26 cellular contexts compared by ENCODE assay signal in genomic region chr10:5299950-5300349, GRCh38.
"Had no signal": no experiment of that assay in that cellular context is flagged by ENCODE, and none has a peak within 500 bp of the region (broad histone marks: within the 10 kb centered on the region; RNA-seq: fewer than 3 reads in every experiment).

No MANE protein-coding gene starts in this region.

- ATAC-seq: esophagus mucosa; foreskin keratinocyte; gastroesophageal sphincter; left lung; lower lobe of right lung; naive thymus-derived CD8-positive, alpha-beta T cell; pancreas; right lobe of liver; stimulated activated naive B cell treated with anti-CD40 and anti-IgM and Interleukin-4, amounts not matched to agents 10 μg/mL and 1 μg/mL and 100 μg/mL, for 72 hours; stimulated activated naive CD8-positive, alpha-beta T cell treated with anti-CD3 and anti-CD28 coated beads, Interleukin-15, amount 100 ng/mL, for 72 hours; upper lobe of right lung had no signal

- H3K27ac ChIP-seq: dorsolateral prefrontal cortex, epithelial cell of prostate, foreskin keratinocyte, gastroesophageal sphincter, left lung, lower lobe of right lung, neutrophil, pancreas, right lobe of liver, suprapubic skin, transverse colon, upper lobe of right lung, uterus had no signal

- H3K4me1 ChIP-seq: foreskin keratinocyte, gastroesophageal sphincter, pancreas, right lobe of liver, transverse colon, upper lobe of right lung, uterus had no signal

- H3K27me3 Mint-ChIP-seq: naive thymus-derived CD8-positive, alpha-beta T cell; stimulated activated naive B cell treated with anti-CD40 and anti-IgM and Interleukin-4, amounts not matched to agents 10 μg/mL and 1 μg/mL and 100 μg/mL, for 72 hours; stimulated activated naive CD8-positive, alpha-beta T cell treated with anti-CD3 and anti-CD28 coated beads, Interleukin-15, amount 100 ng/mL, for 72 hours had no signal

- H3K4me3 Mint-ChIP-seq: endodermal cell; neural crest cell; stimulated activated naive B cell treated with anti-CD40 and anti-IgM and Interleukin-4, amounts not matched to agents 10 μg/mL and 1 μg/mL and 100 μg/mL, for 72 hours; stimulated activated naive CD8-positive, alpha-beta T cell treated with anti-CD3 and anti-CD28 coated beads, Interleukin-15, amount 100 ng/mL, for 72 hours had no signal

- H3K36me3 ChIP-seq: gastroesophageal sphincter, left lung, lower lobe of right lung, neutrophil, pancreas, right lobe of liver, suprapubic skin, transverse colon, upper lobe of right lung, uterus had no signal

- H3K4me3 ChIP-seq: dorsolateral prefrontal cortex, gastroesophageal sphincter, left lung, lower lobe of right lung, pancreas, right lobe of liver, suprapubic skin, transverse colon, upper lobe of right lung, uterus had no signal

- H3K9me3 ChIP-seq: neutrophil, pancreas, right lobe of liver, suprapubic skin, transverse colon, uterus had no signal

- DNase-seq: dorsolateral prefrontal cortex; effector CD8-positive, alpha-beta T cell; endodermal cell; foreskin keratinocyte; hypothalamus; kidney; left lung; lower lobe of right lung; naive thymus-derived CD8-positive, alpha-beta T cell; pancreas; retina; right lobe of liver; small intestine; stimulated activated CD4-positive, alpha-beta T cell treated with anti-CD3 and anti-CD28 coated beads, Interleukin-15, amount 100 ng/mL, for 24 hours; stimulated activated CD4-positive, alpha-beta T cell treated with anti-CD3 and anti-CD28 coated beads, Interleukin-2, amount 100 ng/mL, for 48 hours; stimulated activated naive B cell treated with anti-CD40 and anti-IgM and Interleukin-4, amounts not matched to agents 10 μg/mL and 1 μg/mL and 100 μg/mL, for 72 hours; stimulated activated naive CD8-positive, alpha-beta T cell treated with anti-CD3 and anti-CD28 coated beads, Interleukin-15, amount 100 ng/mL, for 72 hours; transverse colon; upper lobe of right lung; uterus had no signal

- H3K27me3 ChIP-seq: foreskin keratinocyte, left lung, neutrophil, pancreas, right lobe of liver, suprapubic skin, transverse colon, upper lobe of right lung, uterus had no signal

- H3K36me3 Mint-ChIP-seq: stimulated activated naive B cell treated with anti-CD40 and anti-IgM and Interleukin-4, amounts not matched to agents 10 μg/mL and 1 μg/mL and 100 μg/mL, for 72 hours had no signal

- H3K27ac Mint-ChIP-seq: endodermal cell; stimulated activated naive B cell treated with anti-CD40 and anti-IgM and Interleukin-4, amounts not matched to agents 10 μg/mL and 1 μg/mL and 100 μg/mL, for 72 hours had no signal

- H3K4me1 Mint-ChIP-seq: endodermal cell; neural crest cell; stimulated activated naive B cell treated with anti-CD40 and anti-IgM and Interleukin-4, amounts not matched to agents 10 μg/mL and 1 μg/mL and 100 μg/mL, for 72 hours had no signal
